Comparison of ENCODE assay signal across 8 cellular contexts in genomic region chr1:159826436-159827101, GRCh38. TPM values are rescaled to one million over a fixed set of nuclear protein-coding genes. Genes with fewer than 3 reads are reported as not detected.
A peak's percentile ranks its signal among the peaks of the same experiment; 100 is the strongest.
DNase-seq lines count a peak whose midpoint lies in the region; ATAC-seq and TF ChIP-seq lines count a peak whose summit lies in the region.

Gene SLAMF8 (plus strand): TSS chr1:159826873. CDS start chr1:159826899, 26 bp downstream.

- peaks cover 57% of the 10 kb centered on the region for H3K27me3 Mint-ChIP-seq in stimulated activated memory B cell treated with anti-CD40 and anti-IgM and Interleukin-4, amounts not matched to agents 10 μg/mL and 1 μg/mL and 100 μg/mL, for 72 hours

- ATAC-seq in HG03378 (IDR thresholded peaks at IDR 0.05; ENCODE audit: unreplicated experiment) (peak; percentile 47), GM18868 (IDR thresholded peaks at IDR 0.05; ENCODE audit: unreplicated experiment) (no peak)
- no peak for ATAC-seq in stimulated activated memory B cell treated with anti-CD40 and anti-IgM and Interleukin-4, amounts not matched to agents 10 μg/mL and 1 μg/mL and 100 μg/mL, for 72 hours

- H3K27ac ChIP-seq in vagina, result no peak within 1 kb of the TSS

- H3K4me3 Mint-ChIP-seq in stimulated activated memory B cell treated with anti-CD40 and anti-IgM and Interleukin-4, amounts not matched to agents 10 μg/mL and 1 μg/mL and 100 μg/mL, for 72 hours, result no peak within 1 kb of the TSS

- TF ChIP-seq CTCF in vagina (IDR thresholded peaks at IDR 0.05), result no peak

- DNase-seq in activated CD8-positive, alpha-beta memory T cell treated with anti-CD3 and anti-CD28 coated beads for 4 hours (ENCODE audit: low read depth in 2 of 2), result peak; percentile 45 to 48
- DNase-seq in iris pigment epithelial cell (ENCODE audit: low read depth) (peak; percentile 27), NCI-H2171 treated with DMSO at 0.1 percent for 48 hours (lab: John Stamatoyannopoulos, UW) (no peak), vagina (ENCODE audit: extremely low spot score in 2 of 2) (no peak)
- DNase-seq in stimulated activated CD8-positive, alpha-beta memory T cell treated with anti-CD3 and anti-CD28 coated beads, Interleukin-4, amount 100 ng/mL, for 4 hours (ENCODE audit: low read depth in 2 of 2, low spot score in 1 of 2), result peak; percentile 33 to 52

- no peaks in the 10 kb centered on the region for H3K9me3 Mint-ChIP-seq in stimulated activated memory B cell treated with anti-CD40 and anti-IgM and Interleukin-4, amounts not matched to agents 10 μg/mL and 1 μg/mL and 100 μg/mL, for 72 hours

- TF ChIP-seq POLR2A in vagina (IDR thresholded peaks at IDR 0.05), result no peak

- H3K27ac Mint-ChIP-seq in stimulated activated memory B cell treated with anti-CD40 and anti-IgM and Interleukin-4, amounts not matched to agents 10 μg/mL and 1 μg/mL and 100 μg/mL, for 72 hours, result no peak within 1 kb of the TSS

- no peaks in the 10 kb centered on the region for H3K9me3 ChIP-seq in vagina

- no peaks in the 10 kb centered on the region for H3K36me3 Mint-ChIP-seq in stimulated activated memory B cell treated with anti-CD40 and anti-IgM and Interleukin-4, amounts not matched to agents 10 μg/mL and 1 μg/mL and 100 μg/mL, for 72 hours

- no peak within 1 kb of the TSS for H3K4me3 ChIP-seq in vagina

- H3K27me3 ChIP-seq in vagina, result no peaks in the 10 kb centered on the region

- no peaks in the 10 kb centered on the region for H3K36me3 ChIP-seq in vagina

- peaks cover 7% of the 10 kb centered on the region for H3K4me1 ChIP-seq in vagina

- intact Hi-C loops in vagina (cut with DNase I), result no loop called here

- H3K4me1 Mint-ChIP-seq in stimulated activated memory B cell treated with anti-CD40 and anti-IgM and Interleukin-4, amounts not matched to agents 10 μg/mL and 1 μg/mL and 100 μg/mL, for 72 hours, result peaks cover 28% of the 10 kb centered on the region

RNA-seq across cellular contexts. Expression of gene SLAMF8, which starts in this region (rescaled TPM):
- 1.5 TPM for total RNA-seq in vagina

Comparison
In these comparisons a context has a peak if more than half of its experiments do, and no peak if none do; other contexts are left out.
1. DNase-seq: peak in activated CD8-positive, alpha-beta memory T cell treated with anti-CD3 and anti-CD28 coated beads for 4 hours (2 of 2), iris pigment epithelial cell (single experiment) and stimulated activated CD8-positive, alpha-beta memory T cell treated with anti-CD3 and anti-CD28 coated beads, Interleukin-4, amount 100 ng/mL, for 4 hours (2 of 2); none in NCI-H2171 treated with DMSO at 0.1 percent for 48 hours (single experiment) and vagina (0 of 2).